In the genomic region with DNA sequence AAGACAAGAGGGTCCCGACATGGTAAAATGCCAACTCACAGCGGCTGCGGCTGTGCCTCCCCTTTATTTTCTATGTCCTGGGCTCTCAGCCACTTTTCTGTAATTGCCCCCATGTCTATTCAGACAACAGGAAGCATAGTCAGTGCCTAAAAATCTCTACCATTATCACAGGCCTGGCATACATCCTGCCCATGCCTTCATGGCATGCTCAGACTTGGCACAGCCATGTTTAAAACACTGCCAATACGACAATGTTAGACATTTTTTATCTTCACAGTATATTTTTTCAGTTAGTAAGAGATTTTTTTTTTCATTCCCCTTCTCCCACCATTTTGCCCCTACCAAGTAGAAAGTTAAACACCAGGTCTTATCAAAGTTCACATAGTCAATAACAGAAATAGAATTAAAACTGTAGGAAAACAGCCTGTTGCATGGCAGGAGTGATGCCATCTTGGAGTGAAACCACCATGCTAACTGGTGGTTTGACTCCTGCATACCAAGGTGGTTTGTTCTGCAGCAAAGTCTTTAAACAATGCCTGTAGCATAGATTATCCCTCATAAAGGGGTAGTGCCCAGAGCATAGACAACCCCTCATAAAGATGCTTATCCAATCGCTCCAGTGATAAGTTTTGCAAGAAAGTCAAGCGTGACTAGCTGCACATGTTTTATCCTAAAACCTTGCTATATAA, we compare ENCODE assay signal across 12 cellular contexts. TPM values are rescaled to one million over a fixed set of nuclear protein-coding genes. Genes with fewer than 3 reads are reported as not detected.
DNase-seq lines count a peak whose midpoint lies in the region; ATAC-seq, FAIRE-seq and TF ChIP-seq lines count a peak whose summit lies in the region.
"Had no signal": no experiment of that assay in that cellular context is flagged by ENCODE, and none has a peak within 500 bp of the region (broad histone marks: within the 10 kb centered on the region; RNA-seq: fewer than 3 reads in every experiment).

No MANE protein-coding gene starts in this region.

- peak; percentile 76 for FAIRE-seq in keratinocyte (lab: Jason Lieb, UNC)

- H3K36me3 ChIP-seq in keratinocyte (ENCODE audit: control insufficient read depth in 2 of 2, extremely low read depth in 1 of 2, insufficient read depth in 2 of 2, low read length in 2 of 2) (peaks cover 33 to 58% of the 10 kb centered on the region in 2 experiments), vagina (peaks cover 0 to 19% of the 10 kb centered on the region in 2 donors)

- H3K36me3 Mint-ChIP-seq in natural killer cell treated with Interleukin-12 subunit alpha and Interleukin-12 subunit beta and Interleukin-15 and Interleukin-18, amount 100 ng/mL, for 72 hours: peaks cover 4% of the 10 kb centered on the region
- peaks cover 5% of the 10 kb centered on the region for H3K36me3 Mint-ChIP-seq in natural killer cell
- H3K36me3 Mint-ChIP-seq in activated naive CD8-positive, alpha-beta T cell: peaks cover 2% of the 10 kb centered on the region

- no peaks in the 10 kb centered on the region for H3K9me3 ChIP-seq in keratinocyte (ENCODE audit: control insufficient read depth, low read depth, low read length)
- no peaks in the 10 kb centered on the region for H3K9me3 ChIP-seq in vagina

- dilution Hi-C loops in keratinocyte (cut with MboI; ENCODE audit: extremely low pct_ligation_motif_present, low sequenced_read_pairs): no loop called here

- H3K27ac Mint-ChIP-seq in natural killer cell treated with Interleukin-12 subunit alpha and Interleukin-12 subunit beta and Interleukin-15 and Interleukin-18, amount 100 ng/mL, for 72 hours: peak overlapping the region; percentile 78
- H3K27ac Mint-ChIP-seq in natural killer cell: no peak overlapping the region
- H3K27ac Mint-ChIP-seq in activated naive CD8-positive, alpha-beta T cell: peak overlapping the region; percentile 91

- H3K79me2 ChIP-seq in keratinocyte (ENCODE audit: control insufficient read depth, insufficient read depth, low read length): peaks cover 49% of the 10 kb centered on the region
- H3K79me2 ChIP-seq: parathyroid adenoma had no signal

- H3K27ac ChIP-seq in keratinocyte (ENCODE audit: control insufficient read depth, insufficient read depth, low read length) (peak overlapping the region; percentile 61), vagina (peak overlapping the region; percentile 66)
- H3K27ac ChIP-seq: parathyroid adenoma had no signal

- ATAC-seq in natural killer cell treated with Interleukin-12 subunit alpha and Interleukin-12 subunit beta and Interleukin-15 and Interleukin-18, amount 100 ng/mL, for 72 hours: no peak
- ATAC-seq in natural killer cell: no peak

- intact Hi-C loops in natural killer cell (cut with micrococcal nuclease): no loop called here
- intact Hi-C loops in vagina (cut with DNase I): no loop called here

- no peaks in the 10 kb centered on the region for H3K9me3 Mint-ChIP-seq in natural killer cell treated with Interleukin-12 subunit alpha and Interleukin-12 subunit beta and Interleukin-15 and Interleukin-18, amount 100 ng/mL, for 72 hours
- no peaks in the 10 kb centered on the region for H3K9me3 Mint-ChIP-seq in natural killer cell
- H3K9me3 Mint-ChIP-seq in activated naive CD8-positive, alpha-beta T cell (ENCODE audit: low read depth): no peaks in the 10 kb centered on the region

- no peaks in the 10 kb centered on the region for H3K27me3 ChIP-seq in keratinocyte (ENCODE audit: control insufficient read depth, extremely low read depth, insufficient read depth, low read length)
- H3K27me3 ChIP-seq in vagina: no peaks in the 10 kb centered on the region

- H3K4me3 ChIP-seq in keratinocyte (ENCODE audit: control insufficient read depth in 2 of 3, extremely low read depth in 1 of 3, insufficient read depth in 2 of 3, low read depth in 1 of 3, low read length in 3 of 3) (peak overlapping the region in 2 of 3 experiments; percentile 13 to 47), vagina (no peak overlapping the region)

- no peaks in the 10 kb centered on the region for H3K27me3 Mint-ChIP-seq in natural killer cell treated with Interleukin-12 subunit alpha and Interleukin-12 subunit beta and Interleukin-15 and Interleukin-18, amount 100 ng/mL, for 72 hours
- no peaks in the 10 kb centered on the region for H3K27me3 Mint-ChIP-seq in natural killer cell (ENCODE audit: low read depth in 2 of 2)
- no peaks in the 10 kb centered on the region for H3K27me3 Mint-ChIP-seq in activated naive CD8-positive, alpha-beta T cell

- TF ChIP-seq CTCF in natural killer cell (IDR thresholded peaks at IDR 0.05) (no peak), keratinocyte (optimal IDR thresholded peaks at IDR 0.05 in 1 of 3, IDR thresholded peaks at IDR 0.05 in 1 of 3, conservative IDR thresholded peaks at IDR 0.05 in 1 of 3; ENCODE audit: extremely low read depth in 1 of 3, insufficient read depth in 2 of 3, low read length in 3 of 3) (no peak), vagina (IDR thresholded peaks at IDR 0.05) (no peak)

- no peak overlapping the region for H2AFZ ChIP-seq in keratinocyte (ENCODE audit: control insufficient read depth, low read length)
- H2AFZ ChIP-seq: parathyroid adenoma had no signal

- no peaks in the 10 kb centered on the region for H4K20me1 ChIP-seq in keratinocyte (ENCODE audit: control insufficient read depth, extremely low read depth, insufficient read depth, low read length)

- peak overlapping the region; percentile 46 for H3K9ac ChIP-seq in keratinocyte (ENCODE audit: control insufficient read depth, extremely low read depth, insufficient read depth, low read length)
- H3K9ac ChIP-seq: parathyroid adenoma had no signal

- no peak for DNase-seq in natural killer cell treated with Interleukin-12 subunit alpha and Interleukin-12 subunit beta and Interleukin-15 and Interleukin-18, amount 100 ng/mL, for 72 hours (ENCODE audit: low spot score)
- DNase-seq in natural killer cell (no peak), keratinocyte (ENCODE audit: low read depth, low spot score) (no peak), vagina (ENCODE audit: extremely low spot score in 2 of 2) (no peak), superior temporal gyrus (ENCODE audit: extremely low spot score) (no peak), NCI-H1694 treated with DMSO at 0.1 percent for 48 hours (lab: John Stamatoyannopoulos, UW) (no peak), NOMO-1 treated with DMSO at 0.1 percent for 48 hours (lab: John Stamatoyannopoulos, UW; ENCODE audit: unreplicated experiment) (no peak)
- DNase-seq: activated CD4-positive, alpha-beta T cell treated with anti-CD3 and anti-CD28 coated beads for 4 hours; cerebellar nuclear complex; NCI-H748 treated with DMSO at 0.1 percent for 48 hours had no signal

- peaks cover 7% of the 10 kb centered on the region for H3K9me1 ChIP-seq in keratinocyte (ENCODE audit: control insufficient read depth, extremely low read depth, insufficient read depth, low read length)

- peak overlapping the region; percentile 63 for H3K4me2 ChIP-seq in keratinocyte (ENCODE audit: control insufficient read depth, extremely low read depth, insufficient read depth, low read depth, low read length)

- no peak overlapping the region for H3K4me3 Mint-ChIP-seq in natural killer cell treated with Interleukin-12 subunit alpha and Interleukin-12 subunit beta and Interleukin-15 and Interleukin-18, amount 100 ng/mL, for 72 hours
- no peak overlapping the region for H3K4me3 Mint-ChIP-seq in natural killer cell
- peak overlapping the region; percentile 40 for H3K4me3 Mint-ChIP-seq in activated naive CD8-positive, alpha-beta T cell

- H3K4me1 ChIP-seq in keratinocyte (ENCODE audit: control insufficient read depth, extremely low read depth, insufficient read depth, low read length): peaks cover 51% of the 10 kb centered on the region
- H3K4me1 ChIP-seq in vagina: peaks cover 66% of the 10 kb centered on the region

- no peak for TF ChIP-seq POLR2A in vagina (IDR thresholded peaks at IDR 0.05)

- H3K4me1 Mint-ChIP-seq in natural killer cell treated with Interleukin-12 subunit alpha and Interleukin-12 subunit beta and Interleukin-15 and Interleukin-18, amount 100 ng/mL, for 72 hours (ENCODE audit: low read depth in 2 of 2): peaks cover 3 to 23% of the 10 kb centered on the region in 2 donors
- peaks cover 0 to 5% of the 10 kb centered on the region in 2 donors for H3K4me1 Mint-ChIP-seq in natural killer cell
- H3K4me1 Mint-ChIP-seq in activated naive CD8-positive, alpha-beta T cell (ENCODE audit: low read depth): peaks cover 42% of the 10 kb centered on the region

RNA-seq across cellular contexts. Expression of gene CERS5, which starts 18.9 kb away (rescaled TPM):
- total RNA-seq in natural killer cell treated with Interleukin-12 subunit alpha and Interleukin-12 subunit beta and Interleukin-15 and Interleukin-18, amount 100 ng/mL, for 72 hours: 100 to 1,000 TPM in 1 of 2 donors, 10 to 100 TPM in 1; 72.1 to 115 TPM
- total RNA-seq in natural killer cell: 10 to 100 TPM; 69.9 to 81.2 (median 75.8) TPM
- polyA plus RNA-seq in keratinocyte: 50.6 to 72.3 TPM (median 61.4 TPM) in 3 replicates
- 16.5 TPM for polyA plus RNA-seq in keratinocyte (2011; ENCODE audit: low read depth)
- 34.2 and 52.2 TPM in 2 replicates for polyA plus RNA-seq in keratinocyte (2011; cell fraction: cytosol; rRNA removed)
- 134 and 136 TPM in 2 replicates for polyA plus RNA-seq in keratinocyte (2011; cell fraction: nucleus; rRNA removed)
- 22.1 and 30.6 TPM in 2 replicates for polyA plus RNA-seq in keratinocyte (2012; ENCODE audit: low replicate concordance)
- polyA minus RNA-seq in keratinocyte: 34.1 to 97.0 TPM (median 89.8 TPM) in 3 replicates
- 36.1 TPM for polyA minus RNA-seq in keratinocyte (2011; cell fraction: cytosol; rRNA and poly(A)+ RNA removed)
- 43.4 and 81.5 TPM in 2 replicates for polyA minus RNA-seq in keratinocyte (2011; cell fraction: nucleus; rRNA and poly(A)+ RNA removed)
- 45.2 TPM for total RNA-seq in vagina

Comparison
In these comparisons a context has a peak if more than half of its experiments do, and no peak if none do; other contexts are left out.
1. H3K27ac Mint-ChIP-seq: peak in natural killer cell treated with Interleukin-12 subunit alpha and Interleukin-12 subunit beta and Interleukin-15 and Interleukin-18, amount 100 ng/mL, for 72 hours (2 of 2) and activated naive CD8-positive, alpha-beta T cell (single experiment); none in natural killer cell (0 of 2).
2. H3K4me3 ChIP-seq: peak in keratinocyte (2 of 3); none in vagina (0 of 2).